In the genomic region with DNA sequence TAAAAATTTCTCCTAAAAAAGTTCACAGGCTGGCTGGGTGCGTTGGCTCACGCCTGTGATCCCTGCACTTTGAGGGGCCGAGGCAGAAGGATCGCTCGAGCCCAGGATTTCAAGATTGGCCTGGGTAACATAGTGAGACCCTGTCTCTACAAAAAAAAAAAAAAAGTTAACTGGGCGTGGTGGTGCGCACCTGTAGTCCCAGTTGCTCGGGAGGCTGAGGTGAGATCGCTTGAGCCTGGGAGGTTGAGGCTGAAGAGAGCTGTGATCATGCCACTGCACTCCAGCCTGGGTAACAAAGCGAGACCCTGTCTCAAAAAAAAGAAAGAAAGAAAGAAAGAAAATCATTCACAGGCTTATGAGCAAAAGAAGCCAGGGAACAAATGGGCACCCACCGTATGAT, we compare ENCODE assay signal across 15 cellular contexts.
DNase-seq lines count a peak whose midpoint lies in the region; ATAC-seq, FAIRE-seq and TF ChIP-seq lines count a peak whose summit lies in the region.
"Had no signal": no experiment of that assay in that cellular context is flagged by ENCODE, and none has a peak within 500 bp of the region (broad histone marks: within the 10 kb centered on the region; RNA-seq: fewer than 3 reads in every experiment).

No MANE protein-coding gene starts in this region.

- peaks cover 9% of the 10 kb centered on the region for H3K4me1 ChIP-seq in mesenchymal stem cell (ENCODE audit: control insufficient read depth, insufficient read depth, low read depth, low read length)
- peaks cover 8 to 48% (median 34%) of the 10 kb centered on the region in 5 donors for H3K4me1 ChIP-seq in subcutaneous abdominal adipose tissue (ENCODE audit: control insufficient read depth in 5 of 5, insufficient read depth in 5 of 5, low read length in 5 of 5)
- H3K4me1 ChIP-seq in mucosa of descending colon (ENCODE audit: low read depth), result no peaks in the 10 kb centered on the region

- H3K27me3 Mint-ChIP-seq in CD14-positive monocyte (ENCODE audit: low read depth in 3 of 3) (peaks cover 0 to 5% (median 2%) of the 10 kb centered on the region in 3 donors), brain (peaks cover 6% of the 10 kb centered on the region)
- H3K27me3 Mint-ChIP-seq: CD4-positive, alpha-beta T cell had no signal

- H3K18ac ChIP-seq in mesenchymal stem cell (ENCODE audit: low read depth in 1 of 2, low read length in 2 of 2), result no peak overlapping the region

- no peaks in the 10 kb centered on the region for H3K79me1 ChIP-seq in mesenchymal stem cell (replicated peaks; ENCODE audit: low read length, poor library complexity, severe bottlenecking)

- no peak overlapping the region for H3K9ac ChIP-seq in mesenchymal stem cell (ENCODE audit: low read length)
- H3K9ac ChIP-seq in subcutaneous abdominal adipose tissue (ENCODE audit: low read length in 5 of 5), result peak overlapping the region in 1 of 5 donors; percentile 64
- H3K9ac ChIP-seq: BLaER1 had no signal

- DNase-seq in CD14-positive monocyte (ENCODE audit: low spot score) (no peak), mesenchymal stem cell (no peak), mucosa of descending colon (no peak), HTR-8/SVneo (ENCODE audit: insufficient read length, low spot score) (no peak)
- DNase-seq: 8988T; AML-193; Calu3; CD4-positive, alpha-beta T cell; DMS 273 treated with DMSO at 0.1 percent for 48 hours; H7 had no signal

- peak overlapping the region; percentile 42 for H2BK120ac ChIP-seq in mesenchymal stem cell (ENCODE audit: low read depth, low read length)

- 99% methylated on average over 11 of the region's 11 CpGs for WGBS in mesenchymal stem cell

- no peak overlapping the region for H3K27ac ChIP-seq in mesenchymal stem cell (ENCODE audit: low read length, poor library complexity, severe bottlenecking)
- H3K27ac ChIP-seq in subcutaneous abdominal adipose tissue (ENCODE audit: low read depth, low read length), result peak overlapping the region; percentile 84
- H3K27ac ChIP-seq: BLaER1 had no signal

- H2BK12ac ChIP-seq in mesenchymal stem cell (ENCODE audit: low read length in 2 of 2), result peak overlapping the region; percentile 69 to 96

- H3K4ac ChIP-seq in mesenchymal stem cell (ENCODE audit: low read depth in 1 of 2, low read length in 2 of 2), result peak overlapping the region in 1 of 2 experiments; percentile 50

- H3K36me3 Mint-ChIP-seq in CD14-positive monocyte (peaks cover 0 to 2% of the 10 kb centered on the region in 2 donors), brain (no peaks in the 10 kb centered on the region)

- H3K4me2 ChIP-seq in mesenchymal stem cell (ENCODE audit: low read length, poor library complexity, severe bottlenecking), result no peak overlapping the region
- H3K4me2 ChIP-seq: GM23338 had no signal

- H3K9me3 ChIP-seq in mesenchymal stem cell (ENCODE audit: control insufficient read depth, low read length), result no peaks in the 10 kb centered on the region
- H3K9me3 ChIP-seq in subcutaneous abdominal adipose tissue (ENCODE audit: control insufficient read depth in 5 of 5, low read length in 5 of 5), result no peaks in the 10 kb centered on the region
- no peaks in the 10 kb centered on the region for H3K9me3 ChIP-seq in mucosa of descending colon
- H3K9me3 ChIP-seq: BLaER1 had no signal

- H4K8ac ChIP-seq in mesenchymal stem cell (ENCODE audit: low read length), result no peak overlapping the region

- no peak overlapping the region for H4K91ac ChIP-seq in mesenchymal stem cell (ENCODE audit: low read length)

- no peak overlapping the region for H3K23ac ChIP-seq in mesenchymal stem cell (ENCODE audit: low read length in 2 of 2)

- H3K4me3 ChIP-seq in mesenchymal stem cell (ENCODE audit: insufficient read depth in 1 of 2, low read depth in 1 of 2, low read length in 2 of 2) (no peak overlapping the region), subcutaneous abdominal adipose tissue (ENCODE audit: low read depth in 1 of 5, low read length in 5 of 5) (no peak overlapping the region), mucosa of descending colon (no peak overlapping the region)
- H3K4me3 ChIP-seq: BLaER1, GM23338 had no signal

- H3K4me1 Mint-ChIP-seq in CD14-positive monocyte (peaks cover 50% of the 10 kb centered on the region), brain (peaks cover 15% of the 10 kb centered on the region)

- H3K14ac ChIP-seq in mesenchymal stem cell (ENCODE audit: low read length in 2 of 2), result no peak overlapping the region

- H3K9me3 Mint-ChIP-seq in CD14-positive monocyte, result peaks cover 0 to 4% (median 0%) of the 10 kb centered on the region in 7 donors
- peaks cover 0 to 14% (median 0%) of the 10 kb centered on the region in 5 experiments for H3K9me3 Mint-ChIP-seq in brain
- H3K9me3 Mint-ChIP-seq: CD4-positive, alpha-beta T cell; GM23338 had no signal

- no peak overlapping the region for H2AFZ ChIP-seq in mesenchymal stem cell (ENCODE audit: low read depth, low read length)
- H2AFZ ChIP-seq: GM23338 had no signal

- ATAC-seq in mucosa of descending colon (no peak), GM21737 (IDR thresholded peaks at IDR 0.05; ENCODE audit: unreplicated experiment) (no peak)

- no peak for FAIRE-seq in HTR-8/SVneo (lab: Jason Lieb, UNC)

- H3K27ac Mint-ChIP-seq in CD14-positive monocyte (peak overlapping the region; percentile 90 to 98 (median 97)), brain (peak overlapping the region in 3 of 5 experiments; percentile 56 to 92 (median 90))
- H3K27ac Mint-ChIP-seq: CD4-positive, alpha-beta T cell; GM23338 had no signal

- no peak overlapping the region for H2BK15ac ChIP-seq in mesenchymal stem cell (ENCODE audit: low read depth, poor library complexity, severe bottlenecking)

- H2BK5ac ChIP-seq in mesenchymal stem cell (ENCODE audit: low read depth, low read length, poor library complexity, severe bottlenecking), result no peak overlapping the region

- no peak overlapping the region for H3K4me3 Mint-ChIP-seq in CD14-positive monocyte
- no peak overlapping the region for H3K4me3 Mint-ChIP-seq in brain
- H3K4me3 Mint-ChIP-seq: CD4-positive, alpha-beta T cell; GM23338 had no signal

- no peak for TF ChIP-seq CTCF in CD14-positive monocyte (IDR thresholded peaks at IDR 0.05)
- TF ChIP-seq CTCF in brain (conservative IDR thresholded peaks at IDR 0.05), result no peak
- no peak for TF ChIP-seq CTCF in mucosa of descending colon (IDR thresholded peaks at IDR 0.05)

- no peak overlapping the region for H2AK5ac ChIP-seq in mesenchymal stem cell (ENCODE audit: low read length, severe bottlenecking)

- H3K36me3 ChIP-seq in mesenchymal stem cell (ENCODE audit: control insufficient read depth in 1 of 2, insufficient read depth in 2 of 2, low read depth in 1 of 2, low read length in 2 of 2) (no peaks in the 10 kb centered on the region), subcutaneous abdominal adipose tissue (ENCODE audit: control insufficient read depth in 5 of 5, insufficient read depth in 5 of 5, low read length in 5 of 5) (no peaks in the 10 kb centered on the region), mucosa of descending colon (ENCODE audit: low read depth) (no peaks in the 10 kb centered on the region)
- H3K36me3 ChIP-seq: BLaER1 had no signal

- intact Hi-C loops in CD14-positive monocyte (cut with micrococcal nuclease) (loop anchor here in 1 of 2 donors (5.0 kb wide), 1 partner anchor 45 kb away; no protein-coding TSS in a partner anchor), mucosa of descending colon (cut with DNase I, micrococcal nuclease) (no loop called here)

- no peaks in the 10 kb centered on the region for H3K27me3 ChIP-seq in mesenchymal stem cell (ENCODE audit: control insufficient read depth in 1 of 2, insufficient read depth in 1 of 2, low read length in 2 of 2)
- no peaks in the 10 kb centered on the region for H3K27me3 ChIP-seq in subcutaneous abdominal adipose tissue (ENCODE audit: control insufficient read depth in 5 of 5, insufficient read depth in 4 of 5, low read length in 5 of 5)
- H3K27me3 ChIP-seq: BLaER1 had no signal
